In genomic region chr5:138032028-138032571, GRCh38 we compare ENCODE assay signal across 8 cellular contexts. TPM values are rescaled to one million over a fixed set of nuclear protein-coding genes. Genes with fewer than 3 reads are reported as not detected.
A peak's percentile ranks its signal among the peaks of the same experiment; 100 is the strongest.
DNase-seq lines count a peak whose midpoint lies in the region; ATAC-seq and TF ChIP-seq lines count a peak whose summit lies in the region.

No MANE protein-coding gene starts in this region.

- no peaks in the 10 kb centered on the region for H3K9me3 ChIP-seq in heart right ventricle
- no peaks in the 10 kb centered on the region for H3K9me3 ChIP-seq in prostate gland

- H3K4me1 ChIP-seq in heart right ventricle (peaks cover 0 to 71% (median 56%) of the 10 kb centered on the region in 9 donors), prostate gland (replicated peaks) (no peaks in the 10 kb centered on the region)

- CTCF ChIA-PET in activated naive CD4-positive, alpha-beta T cell treated with anti-CD3 and anti-CD28 coated beads for 36 hours (lab: Charles Lee): interaction anchor here (2.6 kb wide), 1 partner anchor 37 kb away, joined by 9 read pairs; no protein-coding TSS in a partner anchor

- H3K4me3 ChIP-seq in heart right ventricle (peak overlapping the region; percentile 77 to 100 (median 97)), prostate gland (peak overlapping the region; percentile 99 to 100)

- intact Hi-C loops in activated naive CD4-positive, alpha-beta T cell treated with anti-CD3 and anti-CD28 coated beads for 36 hours (cut with micrococcal nuclease): loop anchor here (1.0 to 5.0 kb wide), 5 partner anchors 33 to 300 kb away; partner anchors contain the start of genes CDC23, CDC25C and PKD2L2
- intact Hi-C loops in heart right ventricle (cut with DNase I) (loop anchor here in 3 of 10 donors (5.0 to 10.0 kb wide), 4 partner anchors 35 to 280 kb away; partner anchors contain the start of gene HNRNPA0 (in 2 of the 3)), prostate gland (cut with DNase I) (loop anchor here (5.0 kb wide), 1 partner anchor 200 kb away; no protein-coding TSS in a partner anchor)

- ATAC-seq in HG02642 (IDR thresholded peaks at IDR 0.05; ENCODE audit: poor library complexity, unreplicated experiment): peak; percentile 39
- ATAC-seq in activated naive CD8-positive, alpha-beta T cell treated with anti-CD3 and anti-CD28 coated beads, Interleukin-2, amount 10 ng/mL, durations not matched to agents 7 days and 5 days (ENCODE audit: low read depth): peak; percentile 46
- peak; percentile 44 to 71 (median 52) for ATAC-seq in heart right ventricle

- H3K27ac Mint-ChIP-seq in activated naive CD4-positive, alpha-beta T cell treated with anti-CD3 and anti-CD28 coated beads for 36 hours: peak overlapping the region; percentile 94
- peak overlapping the region; percentile 96 for H3K27ac Mint-ChIP-seq in activated naive CD8-positive, alpha-beta T cell treated with anti-CD3 and anti-CD28 coated beads, Interleukin-2, amount 10 ng/mL, durations not matched to agents 7 days and 5 days

- H3K27ac ChIP-seq in heart right ventricle (peak overlapping the region; percentile 91 to 100 (median 99)), prostate gland (peak overlapping the region; percentile 100)

- peaks cover 54% of the 10 kb centered on the region for H3K4me1 Mint-ChIP-seq in activated naive CD4-positive, alpha-beta T cell treated with anti-CD3 and anti-CD28 coated beads for 36 hours (ENCODE audit: low read depth)
- H3K4me1 Mint-ChIP-seq in activated naive CD8-positive, alpha-beta T cell treated with anti-CD3 and anti-CD28 coated beads, Interleukin-2, amount 10 ng/mL, durations not matched to agents 7 days and 5 days: peaks cover 37% of the 10 kb centered on the region

- TF ChIP-seq CTCF in heart right ventricle (IDR thresholded peaks at IDR 0.05) (peak in 1 of 9 donors; percentile 2), prostate gland (IDR thresholded peaks at IDR 0.05) (no peak)

- no peaks in the 10 kb centered on the region for H3K27me3 Mint-ChIP-seq in activated naive CD4-positive, alpha-beta T cell treated with anti-CD3 and anti-CD28 coated beads for 36 hours (ENCODE audit: low read depth)
- H3K27me3 Mint-ChIP-seq in activated naive CD8-positive, alpha-beta T cell treated with anti-CD3 and anti-CD28 coated beads, Interleukin-2, amount 10 ng/mL, durations not matched to agents 7 days and 5 days: no peaks in the 10 kb centered on the region

- H3K9me3 Mint-ChIP-seq in activated naive CD4-positive, alpha-beta T cell treated with anti-CD3 and anti-CD28 coated beads for 36 hours: no peaks in the 10 kb centered on the region
- no peaks in the 10 kb centered on the region for H3K9me3 Mint-ChIP-seq in activated naive CD8-positive, alpha-beta T cell treated with anti-CD3 and anti-CD28 coated beads, Interleukin-2, amount 10 ng/mL, durations not matched to agents 7 days and 5 days

- no peak for TF ChIP-seq POLR2A in prostate gland (IDR thresholded peaks at IDR 0.05)

- H3K27me3 ChIP-seq in heart right ventricle (no peaks in the 10 kb centered on the region), prostate gland (replicated peaks; ENCODE audit: insufficient read depth) (no peaks in the 10 kb centered on the region)

- peaks cover 0 to 4% (median 0%) of the 10 kb centered on the region in 9 donors for H3K36me3 ChIP-seq in heart right ventricle
- no peaks in the 10 kb centered on the region for H3K36me3 ChIP-seq in prostate gland

- H3K4me3 Mint-ChIP-seq in activated naive CD4-positive, alpha-beta T cell treated with anti-CD3 and anti-CD28 coated beads for 36 hours: peak overlapping the region; percentile 98
- peak overlapping the region; percentile 98 for H3K4me3 Mint-ChIP-seq in activated naive CD8-positive, alpha-beta T cell treated with anti-CD3 and anti-CD28 coated beads, Interleukin-2, amount 10 ng/mL, durations not matched to agents 7 days and 5 days

- DNase-seq in activated naive CD4-positive, alpha-beta T cell treated with anti-CD3 and anti-CD28 coated beads for 36 hours: no peak
- DNase-seq in activated naive CD4-positive, alpha-beta T cell treated with anti-CD3 and anti-CD28 coated beads, Interleukin-2, amount 50 U/mL, for 16 hours: no peak
- DNase-seq in NCI-H460 (ENCODE audit: extremely low read depth, low read depth) (peak; percentile 28), heart right ventricle (peak; percentile 69 to 73), prostate gland (ENCODE audit: low spot score) (peak; percentile 43), HK-2 (ENCODE audit: unreplicated experiment) (no peak)
- DNase-seq in activated naive CD8-positive, alpha-beta T cell treated with anti-CD3 and anti-CD28 coated beads, Interleukin-2, amount 10 ng/mL, durations not matched to agents 7 days and 5 days: no peak

- POLR2A ChIA-PET in activated naive CD8-positive, alpha-beta T cell treated with anti-CD3 and anti-CD28 coated beads, Interleukin-2, amount 10 ng/mL, durations not matched to agents 7 days and 5 days (lab: Charles Lee): no interaction called here

- WGBS in heart right ventricle, 2 donors: 3 to 4% methylated on average over 24 of the region's 24 CpGs
- WGBS in prostate gland: 1% methylated on average over 24 of the region's 24 CpGs

- H3K36me3 Mint-ChIP-seq in activated naive CD4-positive, alpha-beta T cell treated with anti-CD3 and anti-CD28 coated beads for 36 hours (ENCODE audit: low read depth): peaks cover 10% of the 10 kb centered on the region
- peaks cover 27% of the 10 kb centered on the region for H3K36me3 Mint-ChIP-seq in activated naive CD8-positive, alpha-beta T cell treated with anti-CD3 and anti-CD28 coated beads, Interleukin-2, amount 10 ng/mL, durations not matched to agents 7 days and 5 days

RNA-seq across cellular contexts. Expression of gene FAM13B, which starts 0.8 kb away (rescaled TPM):
- 10 to 100 TPM in 1 of 2 experiments, 1 to 10 TPM in 1; 9.4 to 14.5 TPM for total RNA-seq in activated naive CD4-positive, alpha-beta T cell treated with anti-CD3 and anti-CD28 coated beads for 36 hours
- 10.7 and 17.7 TPM in 2 replicates for total RNA-seq in NCI-H460 (2014; rRNA removed; shearing (Covaris generic))
- 21.7 and 52.7 TPM in 2 replicates for polyA plus RNA-seq in NCI-H460 (2014; cell fraction: nucleus; rRNA removed)
- 10 to 100 TPM; 44.8 to 48.7 TPM for total RNA-seq in activated naive CD8-positive, alpha-beta T cell treated with anti-CD3 and anti-CD28 coated beads, Interleukin-2, amount 10 ng/mL, durations not matched to agents 7 days and 5 days
- 10 to 100 TPM; 22.4 to 47.4 (median 32.1) TPM for total RNA-seq in heart right ventricle
- 10 to 100 TPM in 1 of 2 donors, 1 to 10 TPM in 1; 8.8 to 12.1 TPM for polyA plus RNA-seq in heart right ventricle
- 100 to 1,000 TPM in 1 of 2 donors, 10 to 100 TPM in 1; 34.4 to 107 TPM for total RNA-seq in prostate gland

RNA-seq across cellular contexts. Expression of gene WNT8A, which starts 51.7 kb away (rescaled TPM):
- total RNA-seq in activated naive CD4-positive, alpha-beta T cell treated with anti-CD3 and anti-CD28 coated beads for 36 hours: not detected
- total RNA-seq in NCI-H460 (2014; rRNA removed; shearing (Covaris generic)): not detected in 2 replicates
- not detected in 2 replicates for polyA plus RNA-seq in NCI-H460 (2014; cell fraction: nucleus; rRNA removed)
- not detected for total RNA-seq in activated naive CD8-positive, alpha-beta T cell treated with anti-CD3 and anti-CD28 coated beads, Interleukin-2, amount 10 ng/mL, durations not matched to agents 7 days and 5 days
- total RNA-seq in heart right ventricle (not detected), prostate gland (1 to 10 TPM in 1 of 2 donors, not detected in 1; 1.1 TPM)
- not detected for polyA plus RNA-seq in heart right ventricle

Comparison
In these comparisons a context has a peak if more than half of its experiments do, and no peak if none do; other contexts are left out.
1. DNase-seq: peak in NCI-H460 (single experiment), heart right ventricle (2 of 2) and prostate gland (single experiment); none in activated naive CD4-positive, alpha-beta T cell treated with anti-CD3 and anti-CD28 coated beads for 36 hours (single experiment), activated naive CD4-positive, alpha-beta T cell treated with anti-CD3 and anti-CD28 coated beads, Interleukin-2, amount 50 U/mL, for 16 hours (single experiment), activated naive CD8-positive, alpha-beta T cell treated with anti-CD3 and anti-CD28 coated beads, Interleukin-2, amount 10 ng/mL, durations not matched to agents 7 days and 5 days (single experiment) and HK-2 (single experiment).
2. Peak in every context shown above with its lines, with median percentiles within 50 percentile points of each other: ATAC-seq.